ENCODE assay signal across 8 cellular contexts in the genomic region with DNA sequence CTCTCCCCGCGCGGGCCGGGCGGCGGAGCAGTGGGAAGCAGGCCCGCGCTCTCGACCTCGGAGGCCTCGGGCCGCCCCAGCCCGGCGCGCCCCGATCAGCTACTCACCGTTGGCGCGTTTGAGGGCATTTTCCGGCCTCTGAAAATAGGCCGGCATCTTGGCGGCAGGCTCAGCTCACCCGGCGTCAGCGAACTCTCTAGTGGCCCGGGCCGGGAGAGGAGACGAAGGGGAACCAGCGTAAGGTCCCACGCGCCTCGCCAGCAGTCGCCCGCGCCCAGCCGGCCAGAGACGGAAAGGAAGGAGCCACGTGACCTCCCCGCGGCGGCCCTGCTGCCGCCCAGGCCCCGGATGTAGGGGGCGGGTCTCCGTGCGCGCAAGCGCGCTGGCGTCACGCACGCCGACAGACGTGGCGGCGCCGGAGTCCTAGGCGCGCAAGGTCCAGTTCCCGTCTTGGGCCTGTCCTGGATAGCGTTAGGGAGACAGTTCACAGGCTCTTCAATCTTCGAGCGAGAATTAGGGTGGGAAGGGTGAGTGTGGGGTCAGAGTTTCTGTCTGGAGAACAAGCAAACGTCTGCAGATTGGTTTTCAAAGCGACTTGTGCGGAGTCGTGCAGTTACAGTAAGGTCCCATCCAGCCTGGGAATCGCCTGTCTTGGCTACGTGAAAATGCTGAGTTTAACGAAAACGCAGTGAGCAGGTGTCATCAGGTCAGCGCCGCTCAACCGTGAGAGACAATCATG. TPM values are rescaled to one million over a fixed set of nuclear protein-coding genes. Genes with fewer than 3 reads are reported as not detected.
DNase-seq lines count a peak whose midpoint lies in the region; ATAC-seq and TF ChIP-seq lines count a peak whose summit lies in the region.

A gene with protein sequence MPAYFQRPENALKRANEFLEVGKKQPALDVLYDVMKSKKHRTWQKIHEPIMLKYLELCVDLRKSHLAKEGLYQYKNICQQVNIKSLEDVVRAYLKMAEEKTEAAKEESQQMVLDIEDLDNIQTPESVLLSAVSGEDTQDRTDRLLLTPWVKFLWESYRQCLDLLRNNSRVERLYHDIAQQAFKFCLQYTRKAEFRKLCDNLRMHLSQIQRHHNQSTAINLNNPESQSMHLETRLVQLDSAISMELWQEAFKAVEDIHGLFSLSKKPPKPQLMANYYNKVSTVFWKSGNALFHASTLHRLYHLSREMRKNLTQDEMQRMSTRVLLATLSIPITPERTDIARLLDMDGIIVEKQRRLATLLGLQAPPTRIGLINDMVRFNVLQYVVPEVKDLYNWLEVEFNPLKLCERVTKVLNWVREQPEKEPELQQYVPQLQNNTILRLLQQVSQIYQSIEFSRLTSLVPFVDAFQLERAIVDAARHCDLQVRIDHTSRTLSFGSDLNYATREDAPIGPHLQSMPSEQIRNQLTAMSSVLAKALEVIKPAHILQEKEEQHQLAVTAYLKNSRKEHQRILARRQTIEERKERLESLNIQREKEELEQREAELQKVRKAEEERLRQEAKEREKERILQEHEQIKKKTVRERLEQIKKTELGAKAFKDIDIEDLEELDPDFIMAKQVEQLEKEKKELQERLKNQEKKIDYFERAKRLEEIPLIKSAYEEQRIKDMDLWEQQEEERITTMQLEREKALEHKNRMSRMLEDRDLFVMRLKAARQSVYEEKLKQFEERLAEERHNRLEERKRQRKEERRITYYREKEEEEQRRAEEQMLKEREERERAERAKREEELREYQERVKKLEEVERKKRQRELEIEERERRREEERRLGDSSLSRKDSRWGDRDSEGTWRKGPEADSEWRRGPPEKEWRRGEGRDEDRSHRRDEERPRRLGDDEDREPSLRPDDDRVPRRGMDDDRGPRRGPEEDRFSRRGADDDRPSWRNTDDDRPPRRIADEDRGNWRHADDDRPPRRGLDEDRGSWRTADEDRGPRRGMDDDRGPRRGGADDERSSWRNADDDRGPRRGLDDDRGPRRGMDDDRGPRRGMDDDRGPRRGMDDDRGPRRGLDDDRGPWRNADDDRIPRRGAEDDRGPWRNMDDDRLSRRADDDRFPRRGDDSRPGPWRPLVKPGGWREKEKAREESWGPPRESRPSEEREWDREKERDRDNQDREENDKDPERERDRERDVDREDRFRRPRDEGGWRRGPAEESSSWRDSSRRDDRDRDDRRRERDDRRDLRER (N-terminal part only) (minus strand): TSS at position 297 of the 739 bp plus-strand sequence. CDS start 141 bp downstream, at position 156.

- H3K4me3 ChIP-seq in ACC112 (ENCODE audit: low read depth, low read length) (peak within 1 kb of the TSS; percentile 90), cardiac fibroblast (replicated peaks in 1 of 2; ENCODE audit: low read depth in 2 of 2, low read length in 2 of 2) (peak within 1 kb of the TSS; percentile 97 to 98)

- no peaks in the 10 kb centered on the region for H3K27me3 Mint-ChIP-seq in WTC11 (ENCODE audit: low read depth)

- peaks cover 21% of the 10 kb centered on the region for H3K36me3 Mint-ChIP-seq in WTC11

- no peaks in the 10 kb centered on the region for H3K9me3 Mint-ChIP-seq in WTC11

- H3K36me3 ChIP-seq in ACC112 (ENCODE audit: insufficient read depth, low read length): peaks cover 5% of the 10 kb centered on the region; the same call in 1 of the 2 replicates

- CTCF ChIA-PET in WTC11 (lab: Charles Lee): no interaction called here

- POLR2A ChIA-PET in WTC11 (lab: Charles Lee): interaction anchor here (0.7 to 1.3 kb wide), 2 partner anchors 24 to 51 kb away, joined by 3 to 6 read pairs; a partner anchor contains a TSS

- H3K27ac ChIP-seq in ACC112 (ENCODE audit: low read depth, low read length): peak within 1 kb of the TSS; percentile 93

- DNase-seq in NCI-H2196 (lab: John Stamatoyannopoulos, UW; ENCODE audit: unreplicated experiment) (peak; percentile 81), WTC11 (ENCODE audit: low spot score) (peak; percentile 90), cardiac fibroblast (ENCODE audit: low read depth in 2 of 2) (peak; percentile 92 to 95), inferior parietal cortex (ENCODE audit: extremely low spot score) (peak; percentile 95), smooth muscle cell of the brain vasculature (ENCODE audit: low read depth, low spot score) (peak; percentile 83)

- H2AFZ ChIP-seq in ACC112 (ENCODE audit: low read length, unreplicated experiment): peak within 1 kb of the TSS; percentile 15

- no peaks in the 10 kb centered on the region for H3K27me3 ChIP-seq in ACC112 (ENCODE audit: insufficient read depth, low read length)

- peak within 1 kb of the TSS; percentile 98 for H3K27ac Mint-ChIP-seq in WTC11

- ATAC-seq in GM18858 (IDR thresholded peaks at IDR 0.05; ENCODE audit: unreplicated experiment): peak; percentile 61
- ATAC-seq in HG03066 (IDR thresholded peaks at IDR 0.05; ENCODE audit: low read depth, unreplicated experiment): peak; percentile 77
- ATAC-seq in WTC11: peak; percentile 85

- TF ChIP-seq CTCF in WTC11 (IDR thresholded peaks at IDR 0.05): no peak
- no peak for TF ChIP-seq CTCF in cardiac fibroblast (IDR thresholded peaks at IDR 0.05; ENCODE audit: low read depth, low read length)

- peaks cover 54% of the 10 kb centered on the region for H3K79me2 ChIP-seq in ACC112 (ENCODE audit: control insufficient read depth, insufficient read depth, low read length, unreplicated experiment)

- peaks cover 22% of the 10 kb centered on the region for H3K4me1 ChIP-seq in ACC112 (ENCODE audit: control insufficient read depth, insufficient read depth, low read length, unreplicated experiment)

- H3K4me1 Mint-ChIP-seq in WTC11: peaks cover 24% of the 10 kb centered on the region

- H3K4me3 Mint-ChIP-seq in WTC11: peak within 1 kb of the TSS; percentile 100

TF ChIP-seq in WTC11, 78 proteins besides CTCF, POLR2A, EP300 and RAD21 (continues in another document):
- peak; percentile 13; the same call in 1 of the 2 replicates for TF ChIP-seq SMAD3 (CRISPR knock-in tag; IDR thresholded peaks at IDR 0.05; ENCODE audit: borderline replicate concordance)
- TF ChIP-seq, protein P1, sequence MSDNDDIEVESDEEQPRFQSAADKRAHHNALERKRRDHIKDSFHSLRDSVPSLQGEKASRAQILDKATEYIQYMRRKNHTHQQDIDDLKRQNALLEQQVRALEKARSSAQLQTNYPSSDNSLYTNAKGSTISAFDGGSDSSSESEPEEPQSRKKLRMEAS (CRISPR knock-in tag; IDR thresholded peaks at IDR 0.05): peak; percentile 94
- TF ChIP-seq, protein P2, sequence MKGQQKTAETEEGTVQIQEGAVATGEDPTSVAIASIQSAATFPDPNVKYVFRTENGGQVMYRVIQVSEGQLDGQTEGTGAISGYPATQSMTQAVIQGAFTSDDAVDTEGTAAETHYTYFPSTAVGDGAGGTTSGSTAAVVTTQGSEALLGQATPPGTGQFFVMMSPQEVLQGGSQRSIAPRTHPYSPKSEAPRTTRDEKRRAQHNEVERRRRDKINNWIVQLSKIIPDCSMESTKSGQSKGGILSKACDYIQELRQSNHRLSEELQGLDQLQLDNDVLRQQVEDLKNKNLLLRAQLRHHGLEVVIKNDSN (CRISPR knock-in tag; IDR thresholded peaks at IDR 0.05): peak; percentile 95
- peak; percentile 64; the same call in 1 of the 2 replicates for TF ChIP-seq ESRRA (CRISPR knock-in tag; IDR thresholded peaks at IDR 0.05; ENCODE audit: borderline replicate concordance)
- TF ChIP-seq PRRX2 (CRISPR knock-in tag; IDR thresholded peaks at IDR 0.05): no peak
- TF ChIP-seq ZNF232 (CRISPR knock-in tag; IDR thresholded peaks at IDR 0.05): 0 out of 2 replicates have a peak, but pooled peaks have one; percentile 69
- TF ChIP-seq NFYB (CRISPR knock-in tag; conservative IDR thresholded peaks at IDR 0.05; ENCODE audit: low read depth): 0 out of 2 replicates have a peak, but pooled peaks have one; percentile 16
- TF ChIP-seq, protein P3, sequence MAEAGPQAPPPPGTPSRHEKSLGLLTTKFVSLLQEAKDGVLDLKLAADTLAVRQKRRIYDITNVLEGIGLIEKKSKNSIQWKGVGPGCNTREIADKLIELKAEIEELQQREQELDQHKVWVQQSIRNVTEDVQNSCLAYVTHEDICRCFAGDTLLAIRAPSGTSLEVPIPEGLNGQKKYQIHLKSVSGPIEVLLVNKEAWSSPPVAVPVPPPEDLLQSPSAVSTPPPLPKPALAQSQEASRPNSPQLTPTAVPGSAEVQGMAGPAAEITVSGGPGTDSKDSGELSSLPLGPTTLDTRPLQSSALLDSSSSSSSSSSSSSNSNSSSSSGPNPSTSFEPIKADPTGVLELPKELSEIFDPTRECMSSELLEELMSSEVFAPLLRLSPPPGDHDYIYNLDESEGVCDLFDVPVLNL (CRISPR knock-in tag; IDR thresholded peaks at IDR 0.05; ENCODE audit: borderline replicate concordance, low read depth): peak; percentile 19; the same call in 1 of the 2 replicates
- TF ChIP-seq ZBTB21 (CRISPR knock-in tag; IDR thresholded peaks at IDR 0.05; ENCODE audit: borderline replicate concordance): no peak
- TF ChIP-seq, protein P4, sequence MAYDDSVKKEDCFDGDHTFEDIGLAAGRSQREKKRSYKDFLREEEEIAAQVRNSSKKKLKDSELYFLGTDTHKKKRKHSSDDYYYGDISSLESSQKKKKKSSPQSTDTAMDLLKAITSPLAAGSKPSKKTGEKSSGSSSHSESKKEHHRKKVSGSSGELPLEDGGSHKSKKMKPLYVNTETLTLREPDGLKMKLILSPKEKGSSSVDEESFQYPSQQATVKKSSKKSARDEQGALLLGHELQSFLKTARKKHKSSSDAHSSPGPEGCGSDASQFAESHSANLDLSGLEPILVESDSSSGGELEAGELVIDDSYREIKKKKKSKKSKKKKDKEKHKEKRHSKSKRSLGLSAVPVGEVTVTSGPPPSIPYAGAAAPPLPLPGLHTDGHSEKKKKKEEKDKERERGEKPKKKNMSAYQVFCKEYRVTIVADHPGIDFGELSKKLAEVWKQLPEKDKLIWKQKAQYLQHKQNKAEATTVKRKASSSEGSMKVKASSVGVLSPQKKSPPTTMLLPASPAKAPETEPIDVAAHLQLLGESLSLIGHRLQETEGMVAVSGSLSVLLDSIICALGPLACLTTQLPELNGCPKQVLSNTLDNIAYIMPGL (CRISPR knock-in tag; IDR thresholded peaks at IDR 0.05): 0 out of 2 replicates have a peak, but pooled peaks have one; percentile 83
- peak; percentile 61 for TF ChIP-seq ETV6 (CRISPR knock-in tag; IDR thresholded peaks at IDR 0.05)
- no peak for TF ChIP-seq JAZF1 (CRISPR knock-in tag; IDR thresholded peaks at IDR 0.05)
- peak; percentile 78; the same call in 1 of the 2 replicates for TF ChIP-seq MYBL2 (CRISPR knock-in tag; IDR thresholded peaks at IDR 0.05)

RNA-seq across cellular contexts. Expression of the gene that starts here (rescaled TPM):
- 177 to 213 TPM (median 178 TPM) in 3 replicates for total RNA-seq in WTC11 (2021)

Comparison
In these comparisons a context has a peak if more than half of its experiments do, and no peak if none do; other contexts are left out.
1. Peak in every context shown above with its lines: DNase-seq, ATAC-seq, H3K4me3 ChIP-seq and H3K27ac ChIP-seq.